22 cellular contexts compared by ENCODE assay signal in genomic region chr6:97790926-97791590, GRCh38.
"Had no signal": no experiment of that assay in that cellular context is flagged by ENCODE, and none has a peak within 500 bp of the region (broad histone marks: within the 10 kb centered on the region; RNA-seq: fewer than 3 reads in every experiment).

No MANE protein-coding gene starts in this region.

- ATAC-seq: gastrocnemius medialis, heart right ventricle, left lobe of liver, psoas muscle had no signal

- H3K4me3 ChIP-seq: esophagus muscularis mucosa, gastrocnemius medialis, heart right ventricle, neural progenitor cell, psoas muscle, right lobe of liver, testis, tibial nerve had no signal

- H3K27ac ChIP-seq: epithelial cell of prostate, esophagus muscularis mucosa, gastrocnemius medialis, heart right ventricle, neural progenitor cell, parathyroid adenoma, psoas muscle, right lobe of liver, testis, tibial nerve had no signal

- H3K27me3 ChIP-seq: esophagus muscularis mucosa, gastrocnemius medialis, heart right ventricle, neural progenitor cell, right lobe of liver, testis, tibial nerve had no signal

- H3K4me2 ChIP-seq: neural progenitor cell had no signal

- H3K9ac ChIP-seq: neural progenitor cell, parathyroid adenoma had no signal

- H3K4me1 ChIP-seq: esophagus muscularis mucosa, gastrocnemius medialis, heart right ventricle, neural progenitor cell, parathyroid adenoma, psoas muscle, right lobe of liver, testis, tibial nerve had no signal

- H3K79me2 ChIP-seq: parathyroid adenoma had no signal

- H3K9me3 ChIP-seq: esophagus muscularis mucosa, gastrocnemius medialis, psoas muscle, right lobe of liver, testis had no signal

- H3K36me3 ChIP-seq: esophagus muscularis mucosa, gastrocnemius medialis, heart right ventricle, right lobe of liver, tibial nerve had no signal

- DNase-seq: central memory CD4-positive, alpha-beta T cell; effector memory CD4-positive, alpha-beta T cell; gastrocnemius medialis; heart right ventricle; islet precursor cell; mammary epithelial cell; midbrain; occipital lobe; psoas muscle; retina; right lobe of liver; stimulated activated CD4-positive, alpha-beta T cell treated with anti-CD3 and anti-CD28 coated beads, Interleukin-15, amount 100 ng/mL, for 24 hours; stimulated activated CD4-positive, alpha-beta T cell treated with anti-CD3 and anti-CD28 coated beads, Interleukin-1b, Interleukin-23, amount 100 ng/mL, for 48 hours; stimulated activated CD4-positive, alpha-beta T cell treated with anti-CD3 and anti-CD28 coated beads, Interleukin-4, amount 100 ng/mL, for 4 hours; stimulated activated naive CD4-positive, alpha-beta T cell treated with Interleukin-2 at 50 U/mL for 16 hours; testis had no signal

- H2AFZ ChIP-seq: neural progenitor cell, parathyroid adenoma had no signal
